ENCODE assay signal across 16 cellular contexts in the genomic region with DNA sequence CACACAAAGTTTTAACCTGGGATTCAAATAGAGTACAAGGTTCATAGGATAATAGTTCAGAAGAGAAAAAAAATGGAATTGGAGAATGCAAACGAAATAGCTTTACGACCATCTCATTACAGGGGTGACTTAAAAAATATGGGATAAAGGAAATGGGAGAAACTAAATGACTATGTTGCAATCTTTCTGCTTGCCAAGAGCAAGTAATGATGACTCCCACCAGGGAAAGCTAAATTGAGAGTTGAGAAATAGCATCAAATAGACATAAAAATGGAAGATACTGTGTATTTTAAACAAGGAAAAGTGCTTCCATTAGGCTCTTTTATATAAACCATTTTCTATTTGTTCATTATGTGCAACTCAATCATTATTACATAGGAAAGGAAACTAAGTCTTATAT.
A peak's percentile ranks its signal among the peaks of the same experiment; 100 is the strongest.
DNase-seq lines count a peak whose midpoint lies in the region; ATAC-seq and TF ChIP-seq lines count a peak whose summit lies in the region.
"Had no signal": no experiment of that assay in that cellular context is flagged by ENCODE, and none has a peak within 500 bp of the region (broad histone marks: within the 10 kb centered on the region; RNA-seq: fewer than 3 reads in every experiment).

No MANE protein-coding gene starts in this region.

- no peaks in the 10 kb centered on the region for H3K36me3 ChIP-seq in breast epithelium
- H3K36me3 ChIP-seq: BLaER1, HAP-1 had no signal

- no peaks in the 10 kb centered on the region for H3K4me1 Mint-ChIP-seq in MCF 10A (ENCODE audit: insufficient read depth, unreplicated experiment)
- H3K4me1 Mint-ChIP-seq: CD14-positive monocyte; CD4-positive, alpha-beta memory T cell had no signal

- BruUV-seq in MCF 10A (replicated peaks; lab: Mats Ljungman, UMichigan): no TSS peak

- TF ChIP-seq CTCF in MCF 10A (IDR thresholded peaks at IDR 0.05; ENCODE audit: unreplicated experiment) (no peak), breast epithelium (IDR thresholded peaks at IDR 0.05) (no peak)

- H3K4me1 ChIP-seq in breast epithelium: no peaks in the 10 kb centered on the region
- H3K4me1 ChIP-seq in right cardiac atrium (ENCODE audit: control insufficient read depth, insufficient read depth, low read length): no peaks in the 10 kb centered on the region
- H3K4me1 ChIP-seq: BLaER1, HAP-1 had no signal

- H3K36me3 Mint-ChIP-seq in MCF 10A (ENCODE audit: insufficient read depth, unreplicated experiment): no peaks in the 10 kb centered on the region
- H3K36me3 Mint-ChIP-seq: CD14-positive monocyte; CD4-positive, alpha-beta memory T cell had no signal

- H3K27ac ChIP-seq in breast epithelium (no peak overlapping the region), right cardiac atrium (ENCODE audit: low read length) (no peak overlapping the region)
- H3K27ac ChIP-seq: 22Rv1, BLaER1, GM23248 had no signal

- H3K27me3 ChIP-seq in breast epithelium: no peaks in the 10 kb centered on the region
- no peaks in the 10 kb centered on the region for H3K27me3 ChIP-seq in right cardiac atrium (ENCODE audit: control insufficient read depth, insufficient read depth)
- H3K27me3 ChIP-seq: BLaER1 had no signal

- H3K4me3 Mint-ChIP-seq in MCF 10A (ENCODE audit: unreplicated experiment): no peak overlapping the region
- H3K4me3 Mint-ChIP-seq: CD14-positive monocyte; CD4-positive, alpha-beta memory T cell had no signal

- H3K4me3 ChIP-seq in breast epithelium: no peak overlapping the region
- H3K4me3 ChIP-seq in right cardiac atrium (ENCODE audit: low read length): no peak overlapping the region
- H3K4me3 ChIP-seq: BLaER1, GM23248, HAP-1 had no signal

- no peak for TF ChIP-seq POLR2A in breast epithelium (IDR thresholded peaks at IDR 0.05)

- H3K9me3 Mint-ChIP-seq in MCF 10A (ENCODE audit: unreplicated experiment): no peaks in the 10 kb centered on the region

- H3K27me3 Mint-ChIP-seq in MCF 10A (ENCODE audit: insufficient read depth, unreplicated experiment): no peaks in the 10 kb centered on the region
- H3K27me3 Mint-ChIP-seq: CD4-positive, alpha-beta memory T cell had no signal

- no peak overlapping the region for H3K27ac Mint-ChIP-seq in MCF 10A (ENCODE audit: low read depth, unreplicated experiment)
- H3K27ac Mint-ChIP-seq: CD4-positive, alpha-beta memory T cell had no signal

- ATAC-seq in left ventricle myocardium superior: peak; percentile 70
- ATAC-seq in right cardiac atrium: no peak

- POLR2A ChIA-PET in MCF 10A (lab: Yijun Ruan, JAX): no interaction called here

- CTCF ChIA-PET in MCF 10A (lab: Yijun Ruan, JAX): no interaction called here

- intact Hi-C loops in MCF 10A (cut with micrococcal nuclease): no loop called here
- intact Hi-C loops in breast epithelium (cut with DNase I; ENCODE audit: low total_unique reads): no loop called here
- intact Hi-C loops in left ventricle myocardium superior (cut with micrococcal nuclease): no loop called here
- intact Hi-C loops in right cardiac atrium (cut with DNase I): no loop called here

- DNase-seq in MCF 10A (ENCODE audit: unreplicated experiment) (peak; percentile 12), breast epithelium (ENCODE audit: low spot score in 2 of 2) (no peak), left ventricle myocardium superior (no peak), right cardiac atrium (no peak), renal cortical epithelial cell (ENCODE audit: low read depth) (peak; percentile 21), MV-4-11 (lab: John Stamatoyannopoulos, UW) (no peak)
- DNase-seq in activated effector memory CD4-positive, alpha-beta T cell treated with anti-CD3 and anti-CD28 coated beads, Interleukin-2, amount 50 U/mL, for 16 hours: no peak
- DNase-seq: CD4-positive, alpha-beta memory T cell; DMS153; DMS79; GDM1; GM23248 had no signal

- no peaks in the 10 kb centered on the region for H3K9me3 ChIP-seq in breast epithelium
- no peaks in the 10 kb centered on the region for H3K9me3 ChIP-seq in right cardiac atrium (ENCODE audit: control insufficient read depth, low read length)
- H3K9me3 ChIP-seq: BLaER1, HAP-1 had no signal

- 56% methylated on average over 2 of the region's 2 CpGs for WGBS in right cardiac atrium

Comparison
In these comparisons a context has a peak if more than half of its experiments do, and no peak if none do; other contexts are left out.
1. DNase-seq: peak in MCF 10A (single experiment) and renal cortical epithelial cell (single experiment); none in breast epithelium (0 of 2), left ventricle myocardium superior (single experiment), right cardiac atrium (0 of 3), MV-4-11 (single experiment) and activated effector memory CD4-positive, alpha-beta T cell treated with anti-CD3 and anti-CD28 coated beads, Interleukin-2, amount 50 U/mL, for 16 hours (single experiment).